In the genomic region with DNA sequence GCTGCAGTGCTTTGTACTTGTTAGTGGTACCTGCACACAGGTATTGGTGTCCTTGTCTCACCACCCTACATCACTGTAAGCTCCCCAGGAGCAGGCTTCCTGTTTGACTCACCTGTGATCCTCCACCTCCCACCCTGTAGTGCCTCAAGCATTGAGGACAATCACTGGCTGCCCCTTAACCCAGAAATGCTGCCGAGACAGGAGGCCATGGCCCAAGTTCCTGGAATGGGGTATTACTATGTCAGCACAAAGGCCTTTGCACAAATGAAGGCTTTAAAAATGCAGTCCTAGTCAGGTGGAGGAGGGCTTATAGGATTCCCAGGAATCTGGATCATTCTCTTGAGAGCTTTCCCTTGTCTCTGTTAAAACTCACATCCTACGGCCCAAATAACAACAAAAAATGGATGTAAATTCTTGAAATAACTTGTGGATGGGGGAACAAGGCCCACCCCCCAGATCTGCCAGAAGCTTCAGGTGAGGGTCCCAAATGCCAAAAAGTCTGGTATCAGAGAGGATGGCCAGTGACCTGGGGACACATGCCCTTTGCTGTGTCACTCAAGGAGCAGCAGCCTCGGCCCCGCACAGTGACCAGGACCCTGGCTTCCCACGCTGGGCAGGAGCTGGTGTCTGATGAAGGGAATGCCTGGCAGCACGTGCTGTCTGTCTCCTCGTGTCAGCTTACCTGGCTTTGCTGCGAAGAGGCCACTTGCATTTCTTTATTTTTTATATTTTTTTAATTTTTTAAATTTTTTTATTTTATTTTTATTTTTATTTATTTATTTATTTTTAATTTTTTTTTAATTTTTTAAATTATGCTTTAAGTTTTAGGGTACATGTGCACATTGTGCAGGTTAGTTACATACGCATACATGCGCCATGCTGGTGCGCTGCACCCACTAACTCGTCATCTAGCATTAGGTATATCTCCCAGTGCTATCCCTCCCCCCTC, we compare ENCODE assay signal across 1 cellular context.
TF ChIP-seq lines count a peak whose summit lies in the region.

No MANE protein-coding gene starts in this region.

TF ChIP-seq in GM23338, 12 proteins besides CTCF, POLR2A, EP300 and RAD21 (continued from another document):
- TF ChIP-seq, protein P1, sequence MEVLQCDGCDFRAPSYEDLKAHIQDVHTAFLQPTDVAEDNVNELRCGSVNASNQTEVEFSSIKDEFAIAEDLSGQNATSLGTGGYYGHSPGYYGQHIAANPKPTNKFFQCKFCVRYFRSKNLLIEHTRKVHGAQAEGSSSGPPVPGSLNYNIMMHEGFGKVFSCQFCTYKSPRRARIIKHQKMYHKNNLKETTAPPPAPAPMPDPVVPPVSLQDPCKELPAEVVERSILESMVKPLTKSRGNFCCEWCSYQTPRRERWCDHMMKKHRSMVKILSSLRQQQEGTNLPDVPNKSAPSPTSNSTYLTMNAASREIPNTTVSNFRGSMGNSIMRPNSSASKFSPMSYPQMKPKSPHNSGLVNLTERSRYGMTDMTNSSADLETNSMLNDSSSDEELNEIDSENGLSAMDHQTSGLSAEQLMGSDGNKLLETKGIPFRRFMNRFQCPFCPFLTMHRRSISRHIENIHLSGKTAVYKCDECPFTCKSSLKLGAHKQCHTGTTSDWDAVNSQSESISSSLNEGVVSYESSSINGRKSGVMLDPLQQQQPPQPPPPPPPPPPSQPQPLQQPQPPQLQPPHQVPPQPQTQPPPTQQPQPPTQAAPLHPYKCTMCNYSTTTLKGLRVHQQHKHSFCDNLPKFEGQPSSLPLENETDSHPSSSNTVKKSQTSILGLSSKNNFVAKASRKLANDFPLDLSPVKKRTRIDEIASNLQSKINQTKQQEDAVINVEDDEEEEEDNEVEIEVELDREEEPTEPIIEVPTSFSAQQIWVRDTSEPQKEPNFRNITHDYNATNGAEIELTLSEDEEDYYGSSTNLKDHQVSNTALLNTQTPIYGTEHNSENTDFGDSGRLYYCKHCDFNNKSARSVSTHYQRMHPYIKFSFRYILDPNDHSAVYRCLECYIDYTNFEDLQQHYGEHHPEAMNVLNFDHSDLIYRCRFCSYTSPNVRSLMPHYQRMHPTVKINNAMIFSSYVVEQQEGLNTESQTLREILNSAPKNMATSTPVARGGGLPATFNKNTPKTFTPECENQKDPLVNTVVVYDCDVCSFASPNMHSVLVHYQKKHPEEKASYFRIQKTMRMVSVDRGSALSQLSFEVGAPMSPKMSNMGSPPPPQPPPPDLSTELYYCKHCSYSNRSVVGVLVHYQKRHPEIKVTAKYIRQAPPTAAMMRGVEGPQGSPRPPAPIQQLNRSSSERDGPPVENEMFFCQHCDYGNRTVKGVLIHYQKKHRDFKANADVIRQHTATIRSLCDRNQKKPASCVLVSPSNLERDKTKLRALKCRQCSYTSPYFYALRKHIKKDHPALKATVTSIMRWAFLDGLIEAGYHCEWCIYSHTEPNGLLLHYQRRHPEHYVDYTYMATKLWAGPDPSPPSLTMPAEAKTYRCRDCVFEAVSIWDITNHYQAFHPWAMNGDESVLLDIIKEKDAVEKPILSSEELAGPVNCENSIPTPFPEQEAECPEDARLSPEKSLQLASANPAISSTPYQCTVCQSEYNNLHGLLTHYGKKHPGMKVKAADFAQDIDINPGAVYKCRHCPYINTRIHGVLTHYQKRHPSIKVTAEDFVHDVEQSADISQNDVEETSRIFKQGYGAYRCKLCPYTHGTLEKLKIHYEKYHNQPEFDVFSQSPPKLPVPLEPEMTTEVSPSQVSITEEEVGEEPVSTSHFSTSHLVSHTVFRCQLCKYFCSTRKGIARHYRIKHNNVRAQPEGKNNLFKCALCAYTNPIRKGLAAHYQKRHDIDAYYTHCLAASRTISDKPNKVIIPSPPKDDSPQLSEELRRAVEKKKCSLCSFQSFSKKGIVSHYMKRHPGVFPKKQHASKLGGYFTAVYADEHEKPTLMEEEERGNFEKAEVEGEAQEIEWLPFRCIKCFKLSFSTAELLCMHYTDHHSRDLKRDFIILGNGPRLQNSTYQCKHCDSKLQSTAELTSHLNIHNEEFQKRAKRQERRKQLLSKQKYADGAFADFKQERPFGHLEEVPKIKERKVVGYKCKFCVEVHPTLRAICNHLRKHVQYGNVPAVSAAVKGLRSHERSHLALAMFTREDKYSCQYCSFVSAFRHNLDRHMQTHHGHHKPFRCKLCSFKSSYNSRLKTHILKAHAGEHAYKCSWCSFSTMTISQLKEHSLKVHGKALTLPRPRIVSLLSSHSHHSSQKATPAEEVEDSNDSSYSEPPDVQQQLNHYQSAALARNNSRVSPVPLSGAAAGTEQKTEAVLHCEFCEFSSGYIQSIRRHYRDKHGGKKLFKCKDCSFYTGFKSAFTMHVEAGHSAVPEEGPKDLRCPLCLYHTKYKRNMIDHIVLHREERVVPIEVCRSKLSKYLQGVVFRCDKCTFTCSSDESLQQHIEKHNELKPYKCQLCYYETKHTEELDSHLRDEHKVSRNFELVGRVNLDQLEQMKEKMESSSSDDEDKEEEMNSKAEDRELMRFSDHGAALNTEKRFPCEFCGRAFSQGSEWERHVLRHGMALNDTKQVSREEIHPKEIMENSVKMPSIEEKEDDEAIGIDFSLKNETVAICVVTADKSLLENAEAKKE (CRISPR knock-in tag; IDR thresholded peaks at IDR 0.05), result no peak
- TF ChIP-seq NANOG (IDR thresholded peaks at IDR 0.05; ENCODE audit: borderline replicate concordance) (no peak), ZNF114 (CRISPR knock-in tag; IDR thresholded peaks at IDR 0.05) (no peak), ZNF331 (CRISPR knock-in tag; IDR thresholded peaks at IDR 0.05; ENCODE audit: low read depth) (no peak), CREB1 (CRISPR knock-in tag; IDR thresholded peaks at IDR 0.05; ENCODE audit: low read depth) (no peak), POLR2AphosphoS5 (IDR thresholded peaks at IDR 0.05; ENCODE audit: low read depth) (no peak), EZH2phosphoT487 (IDR thresholded peaks at IDR 0.05; ENCODE audit: unreplicated experiment) (no peak), JUNB (IDR thresholded peaks at IDR 0.05; ENCODE audit: unreplicated experiment) (no peak), STAT1 (IDR thresholded peaks at IDR 0.05; ENCODE audit: unreplicated experiment) (no peak)
- TF ChIP-seq, protein P2, sequence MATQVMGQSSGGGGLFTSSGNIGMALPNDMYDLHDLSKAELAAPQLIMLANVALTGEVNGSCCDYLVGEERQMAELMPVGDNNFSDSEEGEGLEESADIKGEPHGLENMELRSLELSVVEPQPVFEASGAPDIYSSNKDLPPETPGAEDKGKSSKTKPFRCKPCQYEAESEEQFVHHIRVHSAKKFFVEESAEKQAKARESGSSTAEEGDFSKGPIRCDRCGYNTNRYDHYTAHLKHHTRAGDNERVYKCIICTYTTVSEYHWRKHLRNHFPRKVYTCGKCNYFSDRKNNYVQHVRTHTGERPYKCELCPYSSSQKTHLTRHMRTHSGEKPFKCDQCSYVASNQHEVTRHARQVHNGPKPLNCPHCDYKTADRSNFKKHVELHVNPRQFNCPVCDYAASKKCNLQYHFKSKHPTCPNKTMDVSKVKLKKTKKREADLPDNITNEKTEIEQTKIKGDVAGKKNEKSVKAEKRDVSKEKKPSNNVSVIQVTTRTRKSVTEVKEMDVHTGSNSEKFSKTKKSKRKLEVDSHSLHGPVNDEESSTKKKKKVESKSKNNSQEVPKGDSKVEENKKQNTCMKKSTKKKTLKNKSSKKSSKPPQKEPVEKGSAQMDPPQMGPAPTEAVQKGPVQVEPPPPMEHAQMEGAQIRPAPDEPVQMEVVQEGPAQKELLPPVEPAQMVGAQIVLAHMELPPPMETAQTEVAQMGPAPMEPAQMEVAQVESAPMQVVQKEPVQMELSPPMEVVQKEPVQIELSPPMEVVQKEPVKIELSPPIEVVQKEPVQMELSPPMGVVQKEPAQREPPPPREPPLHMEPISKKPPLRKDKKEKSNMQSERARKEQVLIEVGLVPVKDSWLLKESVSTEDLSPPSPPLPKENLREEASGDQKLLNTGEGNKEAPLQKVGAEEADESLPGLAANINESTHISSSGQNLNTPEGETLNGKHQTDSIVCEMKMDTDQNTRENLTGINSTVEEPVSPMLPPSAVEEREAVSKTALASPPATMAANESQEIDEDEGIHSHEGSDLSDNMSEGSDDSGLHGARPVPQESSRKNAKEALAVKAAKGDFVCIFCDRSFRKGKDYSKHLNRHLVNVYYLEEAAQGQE (IDR thresholded peaks at IDR 0.05; ENCODE audit: unreplicated experiment), result no peak
